14 cellular contexts compared by ENCODE assay signal in the genomic region with DNA sequence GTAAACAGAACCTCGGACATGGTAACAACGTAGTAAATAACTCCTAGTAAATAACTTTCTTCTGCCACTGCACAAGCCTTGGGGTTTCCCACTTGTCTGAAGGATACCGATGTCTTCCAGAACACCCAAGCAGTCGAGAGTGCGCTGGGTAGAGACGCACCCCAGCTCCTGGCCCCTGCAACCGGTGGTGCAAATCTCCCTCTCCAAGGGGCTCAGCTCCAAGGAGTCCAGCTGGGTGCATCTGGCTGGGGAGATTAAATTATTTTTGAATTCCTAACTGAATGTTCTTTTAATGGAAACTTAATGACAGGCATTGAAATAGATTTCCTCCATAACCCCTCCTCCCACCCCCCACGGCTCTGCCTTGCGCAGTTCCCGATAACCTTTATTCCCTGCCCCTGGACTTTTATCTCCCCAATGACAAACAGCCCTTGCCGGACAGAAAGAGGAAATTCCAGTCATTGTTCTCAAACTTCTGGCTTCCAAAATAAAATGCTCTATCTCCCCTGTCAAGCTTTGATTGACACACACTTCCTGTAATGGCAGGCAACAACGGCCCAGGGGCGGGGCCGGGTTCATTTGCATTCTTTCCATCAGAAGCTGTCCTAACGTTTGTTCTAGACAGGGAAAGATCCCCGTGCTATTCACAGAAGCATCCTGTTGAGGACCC. TPM values are rescaled to one million over a fixed set of nuclear protein-coding genes. Genes with fewer than 3 reads are reported as not detected.
DNase-seq lines count a peak whose midpoint lies in the region; ATAC-seq and TF ChIP-seq lines count a peak whose summit lies in the region.
"Had no signal": no experiment of that assay in that cellular context is flagged by ENCODE, and none has a peak within 500 bp of the region (broad histone marks: within the 10 kb centered on the region; RNA-seq: fewer than 3 reads in every experiment).

No MANE protein-coding gene starts in this region.

- no peaks in the 10 kb centered on the region for H3K36me3 ChIP-seq in liver (ENCODE audit: control insufficient read depth in 4 of 4, insufficient read depth in 3 of 4, low read depth in 1 of 4, low read length in 3 of 4)
- H3K36me3 ChIP-seq in skeletal muscle tissue (ENCODE audit: control insufficient read depth in 3 of 3, insufficient read depth in 3 of 3, low read length in 3 of 3), result no peaks in the 10 kb centered on the region
- no peaks in the 10 kb centered on the region for H3K36me3 ChIP-seq in stomach

- whole genome bisulfite sequencing in liver, result 39% methylated on average over 16 of the region's 16 CpGs
- 23 to 35% (median 28%) methylated on average over 16 of the region's 16 CpGs for WGBS in stomach, 5 donors

- no peak overlapping the region for H3K9ac ChIP-seq in liver (ENCODE audit: low read depth in 1 of 2, low read length in 2 of 2)
- H3K9ac ChIP-seq in skeletal muscle tissue (ENCODE audit: low read depth in 1 of 3, low read length in 3 of 3), result no peak overlapping the region

- intact Hi-C loops in stomach (cut with DNase I; ENCODE audit: low total_unique reads), result no loop called here

- peak overlapping the region; percentile 10 to 43 for H3K27ac ChIP-seq in liver (ENCODE audit: low read depth in 1 of 2, low read length in 2 of 2)
- peak overlapping the region; percentile 41 for H3K27ac ChIP-seq in skeletal muscle tissue (ENCODE audit: low read depth, low read length)
- H3K27ac ChIP-seq in foreskin keratinocyte, result no peak overlapping the region
- no peak overlapping the region for H3K27ac ChIP-seq in stomach

- ATAC-seq in foreskin keratinocyte, result no peak
- ATAC-seq: activated T-cell treated with anti-CD3 and anti-CD28 coated beads, Interleukin-2, amount 50 U/mL, for 4 hours; WTC11 had no signal

- peaks cover 3 to 14% (median 5%) of the 10 kb centered on the region in 4 donors for H3K4me1 ChIP-seq in liver (ENCODE audit: control insufficient read depth in 4 of 4, insufficient read depth in 4 of 4, low read length in 3 of 4)
- H3K4me1 ChIP-seq in skeletal muscle tissue (ENCODE audit: control insufficient read depth in 3 of 3, insufficient read depth in 3 of 3, low read length in 3 of 3), result peaks cover 0 to 10% (median 2%) of the 10 kb centered on the region in 3 donors
- H3K4me1 ChIP-seq in foreskin keratinocyte, result no peaks in the 10 kb centered on the region
- peaks cover 0 to 16% (median 7%) of the 10 kb centered on the region in 4 donors for H3K4me1 ChIP-seq in stomach

- H3K27me3 ChIP-seq in liver (ENCODE audit: control insufficient read depth in 4 of 4, insufficient read depth in 4 of 4, low read length in 3 of 4) (no peaks in the 10 kb centered on the region), skeletal muscle tissue (ENCODE audit: control insufficient read depth in 3 of 3, insufficient read depth in 3 of 3, low read length in 3 of 3) (peaks cover 0 to 3% (median 3%) of the 10 kb centered on the region in 3 donors), foreskin keratinocyte (peaks cover 21% of the 10 kb centered on the region), stomach (peaks cover 0 to 4% (median 0%) of the 10 kb centered on the region in 3 donors)

- DNase-seq in NCI-H526 (lab: John Stamatoyannopoulos, UW) (peak; percentile 16 to 66), NCI-H526 treated with DMSO at 0.1 percent for 48 hours (lab: John Stamatoyannopoulos, UW) (no peak), choroid plexus epithelial cell (ENCODE audit: low read depth) (peak; percentile 33), foreskin keratinocyte (no peak), stomach (no peak)
- no peak for DNase-seq in effector CD8-positive, alpha-beta T cell (lab: John Stamatoyannopoulos, UW)
- DNase-seq: activated T-cell treated with anti-CD3 and anti-CD28 coated beads, Interleukin-2, amount 50 U/mL, for 4 hours; NCI-H524 treated with DMSO at 0.1 percent for 48 hours had no signal

- H3K9me3 ChIP-seq in liver (ENCODE audit: control insufficient read depth in 4 of 4, low read length in 3 of 4), result no peaks in the 10 kb centered on the region
- no peaks in the 10 kb centered on the region for H3K9me3 ChIP-seq in skeletal muscle tissue (ENCODE audit: control insufficient read depth in 3 of 3, low read length in 3 of 3)
- H3K9me3 ChIP-seq in stomach, result no peaks in the 10 kb centered on the region

- TF ChIP-seq RAD21 in liver (IDR thresholded peaks at IDR 0.05), result no peak

- TF ChIP-seq CTCF in choroid plexus epithelial cell (conservative IDR thresholded peaks at IDR 0.05; ENCODE audit: low read depth, low read length), result no peak
- TF ChIP-seq CTCF in liver (IDR thresholded peaks at IDR 0.05; ENCODE audit: low read depth, low read length, missing input control), result no peak
- no peak for TF ChIP-seq CTCF in foreskin keratinocyte (conservative IDR thresholded peaks at IDR 0.05)
- TF ChIP-seq CTCF in stomach (IDR thresholded peaks at IDR 0.05), result no peak

- no peak for TF ChIP-seq EP300 in stomach (IDR thresholded peaks at IDR 0.05)

- no peak for TF ChIP-seq POLR2A in stomach (IDR thresholded peaks at IDR 0.05)

- no peak overlapping the region for H3K4me3 ChIP-seq in choroid plexus epithelial cell (ENCODE audit: low read depth, low read length)
- H3K4me3 ChIP-seq in liver (ENCODE audit: low read depth in 1 of 3, low read length in 3 of 3), result no peak overlapping the region
- no peak overlapping the region for H3K4me3 ChIP-seq in skeletal muscle tissue (ENCODE audit: low read length in 3 of 3)
- no peak overlapping the region for H3K4me3 ChIP-seq in stomach

TF ChIP-seq in liver, 16 proteins besides CTCF, POLR2A, EP300 and RAD21 (continues in another document):
- TF ChIP-seq RXRA (IDR thresholded peaks at IDR 0.05) (peak in 1 of 2 donors; percentile 36), FOXA1 (IDR thresholded peaks at IDR 0.05) (no peak), JUND (IDR thresholded peaks at IDR 0.05) (no peak), FOXA2 (IDR thresholded peaks at IDR 0.05) (no peak), GABPA (IDR thresholded peaks at IDR 0.05 in 1 of 2, conservative IDR thresholded peaks at IDR 0.05 in 1 of 2) (no peak), HNF4A (conservative IDR thresholded peaks at IDR 0.05) (peak; percentile 35 to 50), HNF4G (IDR thresholded peaks at IDR 0.05) (no peak), EGR1 (IDR thresholded peaks at IDR 0.05; ENCODE audit: low read depth in 2 of 2) (no peak), YY1 (IDR thresholded peaks at IDR 0.05) (peak; percentile 23), SP1 (IDR thresholded peaks at IDR 0.05) (peak; percentile 49), NR2F2 (IDR thresholded peaks at IDR 0.05) (peak; percentile 88)
- TF ChIP-seq, protein P1, sequence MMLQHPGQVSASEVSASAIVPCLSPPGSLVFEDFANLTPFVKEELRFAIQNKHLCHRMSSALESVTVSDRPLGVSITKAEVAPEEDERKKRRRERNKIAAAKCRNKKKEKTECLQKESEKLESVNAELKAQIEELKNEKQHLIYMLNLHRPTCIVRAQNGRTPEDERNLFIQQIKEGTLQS (IDR thresholded peaks at IDR 0.05), result no peak
- TF ChIP-seq, protein P2, sequence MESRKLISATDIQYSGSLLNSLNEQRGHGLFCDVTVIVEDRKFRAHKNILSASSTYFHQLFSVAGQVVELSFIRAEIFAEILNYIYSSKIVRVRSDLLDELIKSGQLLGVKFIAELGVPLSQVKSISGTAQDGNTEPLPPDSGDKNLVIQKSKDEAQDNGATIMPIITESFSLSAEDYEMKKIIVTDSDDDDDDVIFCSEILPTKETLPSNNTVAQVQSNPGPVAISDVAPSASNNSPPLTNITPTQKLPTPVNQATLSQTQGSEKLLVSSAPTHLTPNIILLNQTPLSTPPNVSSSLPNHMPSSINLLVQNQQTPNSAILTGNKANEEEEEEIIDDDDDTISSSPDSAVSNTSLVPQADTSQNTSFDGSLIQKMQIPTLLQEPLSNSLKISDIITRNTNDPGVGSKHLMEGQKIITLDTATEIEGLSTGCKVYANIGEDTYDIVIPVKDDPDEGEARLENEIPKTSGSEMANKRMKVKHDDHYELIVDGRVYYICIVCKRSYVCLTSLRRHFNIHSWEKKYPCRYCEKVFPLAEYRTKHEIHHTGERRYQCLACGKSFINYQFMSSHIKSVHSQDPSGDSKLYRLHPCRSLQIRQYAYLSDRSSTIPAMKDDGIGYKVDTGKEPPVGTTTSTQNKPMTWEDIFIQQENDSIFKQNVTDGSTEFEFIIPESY (IDR thresholded peaks at IDR 0.05), result no peak
- TF ChIP-seq, protein P3, sequence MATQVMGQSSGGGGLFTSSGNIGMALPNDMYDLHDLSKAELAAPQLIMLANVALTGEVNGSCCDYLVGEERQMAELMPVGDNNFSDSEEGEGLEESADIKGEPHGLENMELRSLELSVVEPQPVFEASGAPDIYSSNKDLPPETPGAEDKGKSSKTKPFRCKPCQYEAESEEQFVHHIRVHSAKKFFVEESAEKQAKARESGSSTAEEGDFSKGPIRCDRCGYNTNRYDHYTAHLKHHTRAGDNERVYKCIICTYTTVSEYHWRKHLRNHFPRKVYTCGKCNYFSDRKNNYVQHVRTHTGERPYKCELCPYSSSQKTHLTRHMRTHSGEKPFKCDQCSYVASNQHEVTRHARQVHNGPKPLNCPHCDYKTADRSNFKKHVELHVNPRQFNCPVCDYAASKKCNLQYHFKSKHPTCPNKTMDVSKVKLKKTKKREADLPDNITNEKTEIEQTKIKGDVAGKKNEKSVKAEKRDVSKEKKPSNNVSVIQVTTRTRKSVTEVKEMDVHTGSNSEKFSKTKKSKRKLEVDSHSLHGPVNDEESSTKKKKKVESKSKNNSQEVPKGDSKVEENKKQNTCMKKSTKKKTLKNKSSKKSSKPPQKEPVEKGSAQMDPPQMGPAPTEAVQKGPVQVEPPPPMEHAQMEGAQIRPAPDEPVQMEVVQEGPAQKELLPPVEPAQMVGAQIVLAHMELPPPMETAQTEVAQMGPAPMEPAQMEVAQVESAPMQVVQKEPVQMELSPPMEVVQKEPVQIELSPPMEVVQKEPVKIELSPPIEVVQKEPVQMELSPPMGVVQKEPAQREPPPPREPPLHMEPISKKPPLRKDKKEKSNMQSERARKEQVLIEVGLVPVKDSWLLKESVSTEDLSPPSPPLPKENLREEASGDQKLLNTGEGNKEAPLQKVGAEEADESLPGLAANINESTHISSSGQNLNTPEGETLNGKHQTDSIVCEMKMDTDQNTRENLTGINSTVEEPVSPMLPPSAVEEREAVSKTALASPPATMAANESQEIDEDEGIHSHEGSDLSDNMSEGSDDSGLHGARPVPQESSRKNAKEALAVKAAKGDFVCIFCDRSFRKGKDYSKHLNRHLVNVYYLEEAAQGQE (IDR thresholded peaks at IDR 0.05), result peak; percentile 18

RNA-seq across cellular contexts. Expression of a gene that starts 31.2 kb away (rescaled TPM):
- total RNA-seq in liver (under 1 TPM in 1 of 2 donors, not detected in 1; 0.23 TPM), skeletal muscle tissue (not detected), foreskin keratinocyte (0.03 TPM in 1 of 2 replicates, not detected in the other), stomach (not detected)
- polyA plus RNA-seq in liver (under 1 TPM in 1 of 2 donors, not detected in 1; 0.14 TPM), foreskin keratinocyte (not detected in 2 replicates), stomach (under 1 TPM in 1 of 3 donors, not detected in 2; 0.10 TPM)
- total RNA-seq: activated T-cell treated with anti-CD3 and anti-CD28 coated beads, Interleukin-2, amount 50 U/mL, for 4 hours; epithelial cell of proximal tubule; H4; neural crest cell had no signal

RNA-seq across cellular contexts. Expression of a gene that starts 55.3 kb away (rescaled TPM):
- total RNA-seq in liver (under 1 TPM; 0.05 to 0.08 TPM), skeletal muscle tissue (0.52 TPM), foreskin keratinocyte (0.95 and 3.8 TPM in 2 replicates), stomach (1 to 10 TPM in 1 of 5 donors, under 1 TPM in 2, not detected in 2; 0.58 to 1.9 (median 0.73) TPM)
- polyA plus RNA-seq in liver (under 1 TPM; 0.04 to 0.08 TPM), foreskin keratinocyte (0.65 and 2.5 TPM in 2 replicates), stomach (1 to 10 TPM in 1 of 3 donors, under 1 TPM in 2; 0.25 to 1.3 (median 0.92) TPM)
- total RNA-seq: activated T-cell treated with anti-CD3 and anti-CD28 coated beads, Interleukin-2, amount 50 U/mL, for 4 hours; H4 had no signal

Comparison
In these comparisons a context has a peak if more than half of its experiments do, and no peak if none do; other contexts are left out.
1. DNase-seq: peak in NCI-H526 (2 of 2) and choroid plexus epithelial cell (single experiment); none in NCI-H526 treated with DMSO at 0.1 percent for 48 hours (single experiment), foreskin keratinocyte (0 of 2), stomach (single experiment) and effector CD8-positive, alpha-beta T cell (single experiment).
2. H3K27ac ChIP-seq: peak in liver (2 of 2) and skeletal muscle tissue (single experiment); none in foreskin keratinocyte (single experiment) and stomach (0 of 5).